In genomic region chr1:61246001-61246400, GRCh38 we compare ENCODE assay signal across 19 cellular contexts.
"Had no signal": no experiment of that assay in that cellular context is flagged by ENCODE, and none has a peak within 500 bp of the region (broad histone marks: within the 10 kb centered on the region; RNA-seq: fewer than 3 reads in every experiment).

No MANE protein-coding gene starts in this region.

- DNase-seq: activated CD4-positive, alpha-beta memory T cell treated with anti-CD3 and anti-CD28 coated beads for 36 hours; activated CD4-positive, alpha-beta T cell treated with anti-CD3 and anti-CD28 coated beads for 48 hours; activated CD4-positive, CD25-positive, alpha-beta regulatory T cell; activated effector memory CD4-positive, alpha-beta T cell treated with anti-CD3 and anti-CD28 coated beads, Interleukin-2, amount 50 U/mL, for 16 hours; activated naive CD4-positive, alpha-beta T cell treated with anti-CD3 and anti-CD28 coated beads, Interleukin-2, amount 10 ng/mL, durations not matched to agents 7 days and 5 days; activated T-cell treated with anti-CD3 and anti-CD28 coated beads, Interleukin-2, amount 50 U/mL, for 72 hours; amygdala; colonic mucosa; head of caudate nucleus; hypothalamus; left ventricle myocardium superior; mammary epithelial cell; naive thymus-derived CD8-positive, alpha-beta T cell; retina; stimulated activated CD4-positive, alpha-beta T cell treated with anti-CD3 and anti-CD28 coated beads, Interleukin-4, amount 100 ng/mL, for 24 hours; substantia nigra; thyroid gland; upper lobe of right lung had no signal

- ATAC-seq: activated T-cell treated with anti-CD3 and anti-CD28 coated beads, Interleukin-2, amount 50 U/mL, for 72 hours; left ventricle myocardium superior; naive thymus-derived CD8-positive, alpha-beta T cell; upper lobe of right lung had no signal

- FAIRE-seq: bronchial epithelial cell had no signal
